1 cellular context compared by ENCODE assay signal in genomic region chrX:150989420-150989819, GRCh38.
TF ChIP-seq lines count a peak whose summit lies in the region.

No MANE protein-coding gene starts in this region.

TF ChIP-seq in WTC11, 78 proteins besides CTCF, POLR2A, EP300 and RAD21 (continued from another document):
- 0 out of 2 replicates have a peak, but pooled peaks have one; percentile 14 for TF ChIP-seq PRRX2 (CRISPR knock-in tag; IDR thresholded peaks at IDR 0.05)
- no peak for TF ChIP-seq ATF3 (CRISPR knock-in tag; conservative IDR thresholded peaks at IDR 0.05)
- no peak for TF ChIP-seq OVOL2 (CRISPR knock-in tag; IDR thresholded peaks at IDR 0.05; ENCODE audit: borderline replicate concordance)
- TF ChIP-seq ATF6 (CRISPR knock-in tag; IDR thresholded peaks at IDR 0.05): no peak
- no peak for TF ChIP-seq HMGXB4 (CRISPR knock-in tag; IDR thresholded peaks at IDR 0.05)
- TF ChIP-seq SMAD4 (CRISPR knock-in tag; IDR thresholded peaks at IDR 0.05): no peak
